32 cellular contexts compared by ENCODE assay signal in genomic region chr3:157888040-157888439, GRCh38.
DNase-seq lines count a peak whose midpoint lies in the region; FAIRE-seq and TF ChIP-seq lines count a peak whose summit lies in the region.
"Had no signal": no experiment of that assay in that cellular context is flagged by ENCODE, and none has a peak within 500 bp of the region (broad histone marks: within the 10 kb centered on the region; RNA-seq: fewer than 3 reads in every experiment).

No MANE protein-coding gene starts in this region.

- POLR2A ChIA-PET in HEK293T (lab: Yijun Ruan, JAX) (no interaction called here), OCI-LY7 (lab: Charles Lee) (no interaction called here)

- TF ChIP-seq CTCF in DOHH2 (IDR thresholded peaks at IDR 0.05; ENCODE audit: low read depth, low read length, poor library complexity, severe bottlenecking) = peak; percentile 18
- TF ChIP-seq CTCF in OCI-LY7 (conservative IDR thresholded peaks at IDR 0.05; ENCODE audit: low read length) = 0 out of 2 replicates have a peak, but pooled peaks have one; percentile 27
- peak; percentile 2 for TF ChIP-seq CTCF in fibroblast of villous mesenchyme (IDR thresholded peaks at IDR 0.05; ENCODE audit: insufficient read depth, low read depth, low read length)
- TF ChIP-seq CTCF in D721Med (IDR thresholded peaks at IDR 0.05; ENCODE audit: insufficient read depth, missing control alignments) = no peak
- no peak for TF ChIP-seq CTCF in uterus (IDR thresholded peaks at IDR 0.05)

- no TSS peak for BruUV-seq in OCI-LY7 (replicated peaks; lab: Mats Ljungman, UMichigan)

- H4K20me1 ChIP-seq in DOHH2 (ENCODE audit: control insufficient read depth, insufficient read depth, low read depth, low read length) (no peaks in the 10 kb centered on the region), OCI-LY7 (ENCODE audit: insufficient read depth, low read length) (no peaks in the 10 kb centered on the region)
- H4K20me1 ChIP-seq: BLaER1 had no signal

- FAIRE-seq in D721Med (lab: Jason Lieb, UNC) = no peak
- no peak for FAIRE-seq in small intestine (lab: Jason Lieb, UNC)
- FAIRE-seq: frontal cortex had no signal

- H3K9me2 ChIP-seq in DOHH2 (replicated peaks; ENCODE audit: control insufficient read depth, low read length) = no peaks in the 10 kb centered on the region
- no peaks in the 10 kb centered on the region for H3K9me2 ChIP-seq in OCI-LY7 (ENCODE audit: insufficient read depth, low read length)

- H3K36me3 ChIP-seq in DOHH2 (ENCODE audit: control insufficient read depth, low read length) (no peaks in the 10 kb centered on the region), OCI-LY7 (ENCODE audit: insufficient read depth, low read length) (no peaks in the 10 kb centered on the region), small intestine (ENCODE audit: control insufficient read depth in 2 of 2, insufficient read depth in 2 of 2, low read length in 2 of 2) (no peaks in the 10 kb centered on the region), uterus (no peaks in the 10 kb centered on the region)
- H3K36me3 ChIP-seq: BLaER1, HAP-1, tibial artery had no signal

- intact Hi-C loops in OCI-LY7 (cut with micrococcal nuclease; ENCODE audit: unreplicated experiment) = no loop called here
- intact Hi-C loops in uterus (cut with DNase I; ENCODE audit: low total_unique reads) = no loop called here

- H3K4me3 ChIP-seq in DOHH2 (ENCODE audit: low read length) (no peak overlapping the region), OCI-LY7 (ENCODE audit: low read depth, low read length, poor library complexity, severe bottlenecking) (no peak overlapping the region), fibroblast of villous mesenchyme (ENCODE audit: low read depth, low read length) (no peak overlapping the region), small intestine (ENCODE audit: low read depth in 1 of 2, low read length in 2 of 2) (no peak overlapping the region), uterus (no peak overlapping the region)
- H3K4me3 ChIP-seq: BLaER1, coronary artery, HAP-1, hepatocyte, SK-N-MC, tibial artery had no signal

- H2AFZ ChIP-seq in OCI-LY7 (ENCODE audit: low read length) = no peak overlapping the region
- H2AFZ ChIP-seq: hepatocyte had no signal

- CTCF ChIA-PET in HEK293T (lab: Yijun Ruan, JAX) = interaction anchor here (0.6 kb wide), 2 partner anchors 191 to 267 kb away, joined by 3 read pairs; no protein-coding TSS in a partner anchor
- CTCF ChIA-PET in OCI-LY7 (lab: Charles Lee; ENCODE audit: unreplicated experiment) = no interaction called here

- H3K4me2 ChIP-seq in DOHH2 (ENCODE audit: low read length) (no peak overlapping the region), OCI-LY7 (ENCODE audit: low read length) (no peak overlapping the region)
- H3K4me2 ChIP-seq: BLaER1, hepatocyte had no signal

- DNase-seq in HEK293T (ENCODE audit: extremely low spot score) = peak; percentile 9
- DNase-seq in OCI-LY7 (ENCODE audit: low spot score) = no peak
- no peak for DNase-seq in fibroblast of villous mesenchyme (ENCODE audit: low read depth)
- no peak for DNase-seq in D721Med (ENCODE audit: insufficient read length, low spot score)
- no peak for DNase-seq in small intestine
- no peak for DNase-seq in uterus
- DNase-seq in GDM1 (lab: John Stamatoyannopoulos, UW) = no peak
- DNase-seq: ACHN; activated CD4-positive, alpha-beta T cell treated with anti-CD3 and anti-CD28 coated beads, Interleukin-2, amount 50 U/mL, for 48 hours; activated CD8-positive, alpha-beta memory T cell treated with anti-CD3 and anti-CD28 coated beads, Interleukin-2, amount 50 U/mL, for 4 hours; activated naive CD4-positive, alpha-beta T cell; activated naive CD8-positive, alpha-beta T cell treated with anti-CD3 and anti-CD28 coated beads, Interleukin-2, amount 50 U/mL, for 24 hours; caudate nucleus; DMS79 treated with DMSO at 0.1 percent for 48 hours; effector memory CD4-positive, alpha-beta T cell; IMR-90; left cardiac atrium; mammary epithelial cell; NCI-H1105; NCI-H187; NCI-H2171 treated with DMSO at 0.1 percent for 48 hours; NCI-H510A; occipital lobe; stimulated activated CD4-positive, alpha-beta T cell treated with anti-CD3 and anti-CD28 coated beads, Interleukin-4, amount 100 ng/mL, for 24 hours; tibial artery had no signal

- H3K27ac ChIP-seq in DOHH2 (ENCODE audit: low read depth, low read length) (no peak overlapping the region), OCI-LY7 (ENCODE audit: low read depth, low read length, poor library complexity, severe bottlenecking) (no peak overlapping the region), small intestine (ENCODE audit: low read depth in 1 of 2, low read length in 1 of 2) (no peak overlapping the region), uterus (no peak overlapping the region)
- H3K27ac ChIP-seq: BLaER1, coronary artery, hepatocyte, SK-N-MC, tibial artery had no signal

- no peaks in the 10 kb centered on the region for H3K4me1 ChIP-seq in DOHH2 (ENCODE audit: control insufficient read depth, low read length)
- H3K4me1 ChIP-seq in OCI-LY7 (ENCODE audit: insufficient read depth, low read length, poor library complexity, severe bottlenecking) = no peaks in the 10 kb centered on the region
- no peaks in the 10 kb centered on the region for H3K4me1 ChIP-seq in small intestine (ENCODE audit: control insufficient read depth in 2 of 2, insufficient read depth in 1 of 2, low read depth in 1 of 2, low read length in 1 of 2)
- no peaks in the 10 kb centered on the region for H3K4me1 ChIP-seq in uterus
- H3K4me1 ChIP-seq: BLaER1, HAP-1, tibial artery had no signal

- no peaks in the 10 kb centered on the region for H3K79me2 ChIP-seq in DOHH2 (ENCODE audit: control insufficient read depth, low read length)
- H3K79me2 ChIP-seq in OCI-LY7 (ENCODE audit: insufficient read depth, low read depth, low read length) = no peaks in the 10 kb centered on the region
- H3K79me2 ChIP-seq: hepatocyte had no signal

- WGBS in small intestine, 3 donors = 43 to 72% (median 53%) methylated on average over 1 of the region's 1 CpG

- H3K9me3 ChIP-seq in DOHH2 (ENCODE audit: control insufficient read depth, insufficient read depth, low read length) (no peaks in the 10 kb centered on the region), OCI-LY7 (ENCODE audit: low read length) (no peaks in the 10 kb centered on the region), small intestine (ENCODE audit: control insufficient read depth, low read depth) (no peaks in the 10 kb centered on the region), uterus (no peaks in the 10 kb centered on the region)
- H3K9me3 ChIP-seq: BLaER1, HAP-1, tibial artery had no signal

- TF ChIP-seq POLR2A in uterus (IDR thresholded peaks at IDR 0.05) = no peak

- H3K27me3 ChIP-seq in DOHH2 (ENCODE audit: control insufficient read depth, low read length) (no peaks in the 10 kb centered on the region), small intestine (ENCODE audit: control insufficient read depth in 2 of 2, insufficient read depth in 2 of 2, low read length in 2 of 2) (no peaks in the 10 kb centered on the region), uterus (no peaks in the 10 kb centered on the region)
- H3K27me3 ChIP-seq: BLaER1, hepatocyte, tibial artery had no signal

- no peaks in the 10 kb centered on the region for H3F3A ChIP-seq in DOHH2 (ENCODE audit: control insufficient read depth, insufficient read depth)

TF ChIP-seq in HEK293T, 16 proteins besides CTCF, POLR2A, EP300 and RAD21:
- TF ChIP-seq CTBP1 (IDR thresholded peaks at IDR 0.05; ENCODE audit: borderline replicate concordance) = no peak
- no peak for TF ChIP-seq FOXM1 (IDR thresholded peaks at IDR 0.05; ENCODE audit: borderline replicate concordance)
- TF ChIP-seq FOXA1 (IDR thresholded peaks at IDR 0.05) = no peak
- TF ChIP-seq SUZ12 (IDR thresholded peaks at IDR 0.05) = no peak
- no peak for TF ChIP-seq FOXK2 (IDR thresholded peaks at IDR 0.05)
- TF ChIP-seq HDGF (IDR thresholded peaks at IDR 0.05; ENCODE audit: borderline replicate concordance) = no peak
- no peak for TF ChIP-seq BHLHE40 (IDR thresholded peaks at IDR 0.05; ENCODE audit: borderline replicate concordance)
- TF ChIP-seq TARDBP (IDR thresholded peaks at IDR 0.05) = no peak
TF ChIP-seq in HEK293T: peak in this region for 0.

Comparison
In these comparisons a context has a peak if more than half of its experiments do, and no peak if none do; other contexts are left out.
1. CTCF ChIP-seq: peak in DOHH2 (single experiment), OCI-LY7 (single experiment) and fibroblast of villous mesenchyme (single experiment); none in D721Med (single experiment) and uterus (0 of 4).